ENCODE assay signal across 10 cellular contexts in the genomic region with DNA sequence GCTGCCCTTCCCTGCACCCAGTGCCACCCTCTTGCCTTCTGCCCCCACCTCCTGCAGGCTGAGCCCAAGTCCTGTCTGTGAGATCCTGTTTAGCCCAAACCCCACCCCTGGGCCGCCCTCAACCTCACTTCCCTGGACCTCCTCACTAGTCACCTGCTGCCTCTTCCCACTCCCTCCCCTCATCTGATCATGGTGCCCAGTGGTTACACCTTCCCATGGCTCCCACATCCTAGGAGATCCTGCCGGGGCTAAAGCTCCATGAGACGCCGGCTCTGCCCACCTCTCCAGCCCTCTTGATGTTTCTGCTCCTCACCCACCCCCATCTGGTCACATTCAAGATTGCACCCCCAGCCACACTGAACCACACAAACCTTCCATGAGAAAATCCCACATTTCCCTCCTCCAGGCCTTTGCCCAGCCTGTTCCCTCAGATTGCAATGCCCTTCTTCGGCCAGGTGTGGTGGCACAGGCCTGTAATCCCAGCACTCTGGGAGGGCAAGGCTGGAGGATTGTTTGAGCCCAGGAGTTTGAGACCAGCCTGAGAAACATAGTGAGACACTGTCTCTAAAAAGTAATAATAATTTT. TPM values are rescaled to one million over a fixed set of nuclear protein-coding genes. Genes with fewer than 3 reads are reported as not detected.
DNase-seq lines count a peak whose midpoint lies in the region; ATAC-seq lines count a peak whose summit lies in the region.
"Had no signal": no experiment of that assay in that cellular context is flagged by ENCODE, and none has a peak within 500 bp of the region (broad histone marks: within the 10 kb centered on the region; RNA-seq: fewer than 3 reads in every experiment).

No MANE protein-coding gene starts in this region.

- H3K9me3 Mint-ChIP-seq in activated T-cell treated with anti-CD3 and anti-CD28 coated beads, Interleukin-2, amount 50 U/mL, for 4 hours, result no peaks in the 10 kb centered on the region
- no peaks in the 10 kb centered on the region for H3K9me3 Mint-ChIP-seq in naive thymus-derived CD8-positive, alpha-beta T cell

- ATAC-seq in activated T-cell treated with anti-CD3 and anti-CD28 coated beads, Interleukin-2, amount 50 U/mL, for 4 hours, result no peak
- no peak for ATAC-seq in HG02763 (IDR thresholded peaks at IDR 0.05; ENCODE audit: unreplicated experiment)
- no peak for ATAC-seq in naive thymus-derived CD8-positive, alpha-beta T cell

- no peaks in the 10 kb centered on the region for H3K36me3 Mint-ChIP-seq in activated T-cell treated with anti-CD3 and anti-CD28 coated beads, Interleukin-2, amount 50 U/mL, for 4 hours (ENCODE audit: insufficient read depth)
- H3K36me3 Mint-ChIP-seq in naive thymus-derived CD8-positive, alpha-beta T cell, result no peaks in the 10 kb centered on the region

- H3K4me3 ChIP-seq in mucosa of rectum (ENCODE audit: low read length in 2 of 2), result no peak overlapping the region
- no peak overlapping the region for H3K4me3 ChIP-seq in Karpas-422 (ENCODE audit: low read length)
- H3K4me3 ChIP-seq: HAP-1 had no signal

- no peaks in the 10 kb centered on the region for H3K79me2 ChIP-seq in Karpas-422 (ENCODE audit: low read length)

- no peaks in the 10 kb centered on the region for H3K27me3 Mint-ChIP-seq in activated T-cell treated with anti-CD3 and anti-CD28 coated beads, Interleukin-2, amount 50 U/mL, for 4 hours (ENCODE audit: low read depth)
- no peaks in the 10 kb centered on the region for H3K27me3 Mint-ChIP-seq in naive thymus-derived CD8-positive, alpha-beta T cell

- no peaks in the 10 kb centered on the region for H4K20me1 ChIP-seq in Karpas-422 (ENCODE audit: insufficient read depth, low read depth, low read length)

- no peaks in the 10 kb centered on the region for H3K9me2 ChIP-seq in Karpas-422 (replicated peaks; ENCODE audit: insufficient read depth, low read length)

- POLR2A ChIA-PET in naive thymus-derived CD8-positive, alpha-beta T cell (lab: Charles Lee), result no interaction called here

- H3K36me3 ChIP-seq in mucosa of rectum (ENCODE audit: control insufficient read depth in 2 of 2, insufficient read depth in 2 of 2, low read length in 2 of 2), result peaks cover 14 to 18% of the 10 kb centered on the region in 2 donors
- H3K36me3 ChIP-seq in Karpas-422 (ENCODE audit: insufficient read depth, low read length), result no peaks in the 10 kb centered on the region
- H3K36me3 ChIP-seq: HAP-1 had no signal

- peaks cover 28 to 30% of the 10 kb centered on the region in 2 donors for H3K4me1 ChIP-seq in mucosa of rectum (ENCODE audit: control insufficient read depth in 2 of 2, insufficient read depth in 2 of 2, low read length in 2 of 2)
- peaks cover 6% of the 10 kb centered on the region for H3K4me1 ChIP-seq in Karpas-422 (ENCODE audit: low read length)
- H3K4me1 ChIP-seq: HAP-1 had no signal

- no peak overlapping the region for H2AFZ ChIP-seq in Karpas-422 (ENCODE audit: low read length)

- no peak overlapping the region for H3K4me2 ChIP-seq in Karpas-422 (ENCODE audit: low read depth, low read length, poor library complexity, severe bottlenecking)

- no peaks in the 10 kb centered on the region for H3K9me3 ChIP-seq in mucosa of rectum (ENCODE audit: control insufficient read depth in 2 of 2, low read length in 2 of 2)
- H3K9me3 ChIP-seq in Karpas-422 (ENCODE audit: low read length), result no peaks in the 10 kb centered on the region
- H3K9me3 ChIP-seq: HAP-1 had no signal

- H3K4me3 Mint-ChIP-seq in activated T-cell treated with anti-CD3 and anti-CD28 coated beads, Interleukin-2, amount 50 U/mL, for 4 hours, result no peak overlapping the region
- H3K4me3 Mint-ChIP-seq in naive thymus-derived CD8-positive, alpha-beta T cell, result no peak overlapping the region

- H3K9ac ChIP-seq in mucosa of rectum (ENCODE audit: low read depth in 1 of 2, low read length in 2 of 2) (no peak overlapping the region), Karpas-422 (ENCODE audit: low read length) (no peak overlapping the region)

- H3K27ac ChIP-seq in mucosa of rectum (ENCODE audit: low read depth in 2 of 2, low read length in 2 of 2) (peak overlapping the region; percentile 90 to 92), Karpas-422 (ENCODE audit: low read length) (no peak overlapping the region)

- DNase-seq in ELF-1 (ENCODE audit: low read depth, low spot score) (peak; percentile 40), NAMALWA (ENCODE audit: low spot score) (peak; percentile 17), dermis blood vessel endothelial cell (peak; percentile 54), Karpas-422 (no peak)
- no peak for DNase-seq in activated T-cell treated with anti-CD3 and anti-CD28 coated beads, Interleukin-2, amount 50 U/mL, for 4 hours
- DNase-seq in naive thymus-derived CD8-positive, alpha-beta T cell, result no peak

- no peaks in the 10 kb centered on the region for H3K4me1 Mint-ChIP-seq in activated T-cell treated with anti-CD3 and anti-CD28 coated beads, Interleukin-2, amount 50 U/mL, for 4 hours (ENCODE audit: low read depth)
- peaks cover 0 to 7% (median 4%) of the 10 kb centered on the region in 4 donors for H3K4me1 Mint-ChIP-seq in naive thymus-derived CD8-positive, alpha-beta T cell

- H3K27me3 ChIP-seq in mucosa of rectum (ENCODE audit: control insufficient read depth in 2 of 2, insufficient read depth in 2 of 2, low read length in 2 of 2) (no peaks in the 10 kb centered on the region), Karpas-422 (ENCODE audit: low read length) (no peaks in the 10 kb centered on the region)

- peak overlapping the region in 3 of 10 donors; percentile 19 to 73 (median 62) for H3K27ac Mint-ChIP-seq in naive thymus-derived CD8-positive, alpha-beta T cell

RNA-seq across cellular contexts. Expression of a gene that starts 17.0 kb away (rescaled TPM):
- 2.9 and 4.1 TPM in 2 replicates for total RNA-seq in dermis blood vessel endothelial cell
- under 1 TPM; 0.29 to 0.98 (median 0.38) TPM for total RNA-seq in activated T-cell treated with anti-CD3 and anti-CD28 coated beads, Interleukin-2, amount 50 U/mL, for 4 hours
- total RNA-seq in Karpas-422 (2014; rRNA removed; shearing (Covaris generic); ENCODE audit: low replicate concordance), result not detected in 2 replicates
- total RNA-seq in naive thymus-derived CD8-positive, alpha-beta T cell, result not detected
- under 1 TPM in 1 of 3 donors, not detected in 2; 0.19 TPM for polyA plus RNA-seq in naive thymus-derived CD8-positive, alpha-beta T cell
- total RNA-seq: T-helper 1 cell treated with Interleukin-12 subunit alpha and Interleukin-12 subunit beta and Interleukin-4 antibody, amounts not matched to agents 30 ng/mL and 1 ng/mL, for 36 hours had no signal

Comparison
In these comparisons a context has a peak if more than half of its experiments do, and no peak if none do; other contexts are left out.
1. DNase-seq: peak in ELF-1 (single experiment), NAMALWA (single experiment) and dermis blood vessel endothelial cell (single experiment); none in activated T-cell treated with anti-CD3 and anti-CD28 coated beads, Interleukin-2, amount 50 U/mL, for 4 hours (single experiment), Karpas-422 (single experiment) and naive thymus-derived CD8-positive, alpha-beta T cell (0 of 10).